Comparison of ENCODE assay signal across 7 cellular contexts in the genomic region with DNA sequence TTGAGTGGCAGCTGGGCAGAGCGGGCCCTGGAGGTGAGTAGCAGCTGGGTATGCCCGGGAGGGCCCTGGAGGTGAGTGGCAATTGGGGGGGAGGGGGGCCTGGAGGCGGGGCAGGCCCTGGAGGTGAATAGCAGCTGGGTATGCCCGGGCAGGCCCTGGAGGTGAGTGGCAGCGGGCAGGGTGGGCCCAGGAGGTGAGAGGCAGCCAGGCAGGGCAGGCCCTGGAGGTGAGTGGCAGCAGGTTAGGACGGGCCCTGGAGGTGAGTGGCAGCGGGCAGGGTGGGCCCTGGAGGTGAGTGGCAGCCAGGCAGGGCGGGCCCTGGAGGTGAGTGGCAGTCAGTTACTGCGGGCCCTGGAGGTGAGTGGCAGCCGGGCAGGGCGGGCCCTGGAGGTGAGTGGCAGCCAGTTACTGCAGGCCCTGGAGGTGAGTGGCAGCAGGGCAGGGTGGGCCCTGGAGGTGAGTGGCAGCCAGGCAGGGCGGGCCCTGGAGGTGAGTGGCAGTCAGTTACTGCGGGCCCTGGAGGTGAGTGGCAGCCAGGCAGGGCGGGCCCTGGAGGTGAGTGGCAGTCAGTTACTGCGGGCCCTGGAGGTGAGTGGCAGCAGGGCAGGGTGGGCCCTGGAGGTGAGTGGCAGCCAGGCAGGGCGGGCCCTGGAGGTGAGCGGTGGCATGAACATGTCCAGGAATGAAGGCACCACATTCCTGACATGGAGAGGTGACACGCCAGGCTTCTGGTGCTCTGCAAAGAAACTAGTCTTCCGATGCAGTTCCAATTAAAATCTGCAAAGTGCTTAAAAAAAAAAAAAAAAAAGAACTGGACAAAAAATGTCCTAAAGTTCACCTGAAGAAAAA. TPM values are rescaled to one million over a fixed set of nuclear protein-coding genes. Genes with fewer than 3 reads are reported as not detected.
DNase-seq lines count a peak whose midpoint lies in the region; ATAC-seq, FAIRE-seq and TF ChIP-seq lines count a peak whose summit lies in the region.
"Not testable (repeated sequence)": the region's sequence is repeated elsewhere in the genome, so short reads cannot be mapped to it uniquely, and the experiment has no call there.

No MANE protein-coding gene starts in this region.

- peak; percentile 82 for ATAC-seq in foreskin keratinocyte
- ATAC-seq in natural killer cell treated with Interleukin-12 subunit alpha and Interleukin-12 subunit beta and Interleukin-15 and Interleukin-18, amount 100 ng/mL, for 72 hours = not testable (repeated sequence)

- TF ChIP-seq CTCF in VCaP (conservative IDR thresholded peaks at IDR 0.05); adrenal gland (IDR thresholded peaks at IDR 0.05); kidney (IDR thresholded peaks at IDR 0.05; ENCODE audit: borderline replicate concordance, extremely low read depth, insufficient read depth): not testable (repeated sequence)
- TF ChIP-seq CTCF in foreskin keratinocyte (conservative IDR thresholded peaks at IDR 0.05) = peak; percentile 5

- not testable (repeated sequence) for TF ChIP-seq POLR2A in adrenal gland (IDR thresholded peaks at IDR 0.05)

- not testable (repeated sequence) for H3K4me1 Mint-ChIP-seq in natural killer cell treated with Interleukin-12 subunit alpha and Interleukin-12 subunit beta and Interleukin-15 and Interleukin-18, amount 100 ng/mL, for 72 hours (ENCODE audit: low read depth in 2 of 2)

- FAIRE-seq in kidney (lab: Jason Lieb, UNC) = not testable (repeated sequence)

- H3K9me3 Mint-ChIP-seq in natural killer cell treated with Interleukin-12 subunit alpha and Interleukin-12 subunit beta and Interleukin-15 and Interleukin-18, amount 100 ng/mL, for 72 hours = not testable (repeated sequence)

- not testable (repeated sequence) for H3K4me1 ChIP-seq in adrenal gland (replicated peaks in 1 of 2); foreskin keratinocyte
- H3K4me1 ChIP-seq in kidney (ENCODE audit: control insufficient read depth in 1 of 2, insufficient read depth in 1 of 2, low read depth in 1 of 2, low read length in 2 of 2) = peaks cover 17 to 23% of the 10 kb centered on the region in 2 donors

- H3K9ac ChIP-seq in kidney (ENCODE audit: low read length in 2 of 2) = not testable (repeated sequence)

- DNase-seq in HK-2 (ENCODE audit: unreplicated experiment) = peak; percentile 17
- DNase-seq in adrenal gland = peak in 5 of 7 donors; percentile 4 to 14 (median 9)
- peak; percentile 60 to 85 for DNase-seq in foreskin keratinocyte
- peak; percentile 82 for DNase-seq in kidney
- peak; percentile 35 for DNase-seq in natural killer cell treated with Interleukin-12 subunit alpha and Interleukin-12 subunit beta and Interleukin-15 and Interleukin-18, amount 100 ng/mL, for 72 hours (ENCODE audit: low spot score)
- peak; percentile 3 for DNase-seq in stimulated activated CD4-positive, alpha-beta T cell treated with anti-CD3 and anti-CD28 coated beads, Interleukin-4, amount 100 ng/mL, for 1 hour

- WGBS in adrenal gland, 4 donors = 87 to 94% (median 93%) methylated on average over 8 to 19 of the region's 19 CpGs

- not testable (repeated sequence) for H3K4me3 ChIP-seq in adrenal gland; kidney (ENCODE audit: low read length in 2 of 2)

- H3K27me3 ChIP-seq in adrenal gland, foreskin keratinocyte: not testable (repeated sequence)

- not testable (repeated sequence) for H3K9me3 ChIP-seq in adrenal gland (replicated peaks in 1 of 3); kidney (ENCODE audit: control insufficient read depth in 1 of 2, low read length in 2 of 2)

- intact Hi-C loops in adrenal gland (cut with DNase I); kidney (cut with DNase I): not testable (repeated sequence)

- not testable (repeated sequence) for H3K36me3 Mint-ChIP-seq in natural killer cell treated with Interleukin-12 subunit alpha and Interleukin-12 subunit beta and Interleukin-15 and Interleukin-18, amount 100 ng/mL, for 72 hours

- not testable (repeated sequence) for H3K27ac Mint-ChIP-seq in natural killer cell treated with Interleukin-12 subunit alpha and Interleukin-12 subunit beta and Interleukin-15 and Interleukin-18, amount 100 ng/mL, for 72 hours

- H3K4me3 Mint-ChIP-seq in natural killer cell treated with Interleukin-12 subunit alpha and Interleukin-12 subunit beta and Interleukin-15 and Interleukin-18, amount 100 ng/mL, for 72 hours = not testable (repeated sequence)

- peak overlapping the region; percentile 68 for H3K27ac ChIP-seq in VCaP
- not testable (repeated sequence) for H3K27ac ChIP-seq in adrenal gland, foreskin keratinocyte
- peak overlapping the region; percentile 51 to 54 for H3K27ac ChIP-seq in kidney (ENCODE audit: low read depth in 2 of 2, low read length in 2 of 2)

- H3K27me3 Mint-ChIP-seq in natural killer cell treated with Interleukin-12 subunit alpha and Interleukin-12 subunit beta and Interleukin-15 and Interleukin-18, amount 100 ng/mL, for 72 hours = not testable (repeated sequence)

- H3K36me3 ChIP-seq in adrenal gland (replicated peaks in 1 of 2); kidney (ENCODE audit: control insufficient read depth in 1 of 2, insufficient read depth in 2 of 2, low read length in 2 of 2): not testable (repeated sequence)

RNA-seq across cellular contexts. Expression of gene SLC19A1, which starts 14.9 kb away (rescaled TPM):
- total RNA-seq in adrenal gland = 10 to 100 TPM; 13.1 to 21.2 (median 18.9) TPM
- polyA plus RNA-seq in adrenal gland = 10 to 100 TPM in 2 of 3 donors, 1 to 10 TPM in 1; 1.7 to 15.2 (median 14.2) TPM
- total RNA-seq in foreskin keratinocyte = 11.3 and 12.7 TPM in 2 replicates
- polyA plus RNA-seq in foreskin keratinocyte = 12.1 and 14.7 TPM in 2 replicates
- 7.2 TPM for total RNA-seq in kidney
- polyA plus RNA-seq in kidney (ENCODE audit: insufficient read depth, low read depth, low replicate concordance) = 5.1 TPM
- 100 to 1,000 TPM in 1 of 2 donors, 10 to 100 TPM in 1; 23.3 to 110 TPM for total RNA-seq in natural killer cell treated with Interleukin-12 subunit alpha and Interleukin-12 subunit beta and Interleukin-15 and Interleukin-18, amount 100 ng/mL, for 72 hours

Comparison
In these comparisons a context has a peak if more than half of its experiments do, and no peak if none do; other contexts are left out.
1. DNase-seq: peak in every context shown above with its lines; median percentile 82 in kidney; 72 in foreskin keratinocyte; 35 in natural killer cell treated with Interleukin-12 subunit alpha and Interleukin-12 subunit beta and Interleukin-15 and Interleukin-18, amount 100 ng/mL, for 72 hours; 17 in HK-2; 9 in adrenal gland; 3 in stimulated activated CD4-positive, alpha-beta T cell treated with anti-CD3 and anti-CD28 coated beads, Interleukin-4, amount 100 ng/mL, for 1 hour.